9 cellular contexts compared by ENCODE assay signal in the genomic region with DNA sequence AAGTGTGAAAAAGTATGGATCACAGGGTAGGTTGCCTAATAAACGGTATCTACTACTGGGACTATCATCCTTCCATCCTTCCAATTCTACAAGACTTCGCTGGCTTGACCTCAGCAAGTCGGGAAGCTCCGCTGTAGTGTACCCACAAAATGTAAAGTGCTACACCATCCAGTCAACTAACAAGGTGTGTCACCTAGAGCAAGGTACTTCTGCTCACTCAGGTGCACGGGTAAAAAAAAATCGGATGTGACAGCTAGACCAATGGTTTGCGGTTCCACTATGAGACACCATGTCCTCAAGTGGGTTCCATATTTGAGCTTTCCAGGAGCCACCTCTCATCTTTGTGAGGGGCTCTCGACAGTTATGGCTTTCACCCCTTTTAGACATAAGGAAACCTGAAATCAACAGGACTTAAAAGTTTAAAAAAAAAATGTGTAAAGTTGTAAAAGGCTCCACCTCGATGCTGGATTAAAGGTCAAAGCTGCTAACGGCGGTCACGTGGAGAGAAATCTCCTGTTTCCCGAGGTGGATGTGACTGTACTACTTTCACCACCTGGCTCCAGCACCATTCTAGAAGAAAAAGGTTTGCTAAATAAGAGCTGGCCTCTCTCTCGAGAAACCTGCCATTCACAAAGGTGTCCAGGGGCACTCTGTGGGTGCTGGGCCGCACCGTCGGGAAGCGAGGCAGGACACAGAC. TPM values are rescaled to one million over a fixed set of nuclear protein-coding genes. Genes with fewer than 3 reads are reported as not detected.
A peak's percentile ranks its signal among the peaks of the same experiment; 100 is the strongest.
DNase-seq lines count a peak whose midpoint lies in the region; ATAC-seq, FAIRE-seq and TF ChIP-seq lines count a peak whose summit lies in the region.
"Had no signal": no experiment of that assay in that cellular context is flagged by ENCODE, and none has a peak within 500 bp of the region (broad histone marks: within the 10 kb centered on the region; RNA-seq: fewer than 3 reads in every experiment).

No MANE protein-coding gene starts in this region.

- H3K23me2 ChIP-seq in H1 (ENCODE audit: low read depth, low read length), result peaks cover 6% of the 10 kb centered on the region

- H3K4me1 ChIP-seq in OCI-LY7 (ENCODE audit: insufficient read depth, low read length, poor library complexity, severe bottlenecking) (peaks cover 49% of the 10 kb centered on the region), H1 (replicated peaks in 1 of 4; ENCODE audit: control insufficient read depth in 3 of 4, insufficient read depth in 4 of 4, low read length in 3 of 4) (peaks cover 0 to 6% (median 1%) of the 10 kb centered on the region in 4 experiments; a peak in 3 of 7 replicates), osteoblast (ENCODE audit: insufficient read depth, low read length) (peaks cover 47% of the 10 kb centered on the region)

- FAIRE-seq in H1 (lab: Jason Lieb, UNC), result no peak

- no peak overlapping the region for H3K56ac ChIP-seq in H1 (replicated peaks; ENCODE audit: insufficient read length, low read depth, low read length)

- H3K9me3 ChIP-seq in OCI-LY7 (ENCODE audit: low read length) (no peaks in the 10 kb centered on the region), H1 (ENCODE audit: insufficient read depth in 2 of 2, low read depth in 1 of 2, low read length in 1 of 2) (no peaks in the 10 kb centered on the region), osteoblast (ENCODE audit: low read depth, low read length) (no peaks in the 10 kb centered on the region)

- H3K36me3 ChIP-seq in OCI-LY7 (ENCODE audit: insufficient read depth, low read length) (peaks cover 87% of the 10 kb centered on the region), H1 (ENCODE audit: control insufficient read depth in 2 of 4, insufficient read depth in 4 of 4, low read length in 3 of 4) (peaks cover 2 to 58% (median 19%) of the 10 kb centered on the region in 4 experiments; a peak in 5 of 8 replicates), osteoblast (ENCODE audit: insufficient read depth, low read length) (peaks cover 37% of the 10 kb centered on the region)

- no peak overlapping the region; the same call in 1 of the 2 replicates for H2BK5ac ChIP-seq in H1 (ENCODE audit: low read depth, low read length)

- TF ChIP-seq EP300 in H1 (IDR thresholded peaks at IDR 0.05; ENCODE audit: borderline replicate concordance in 1 of 2, low read depth in 2 of 2, low read length in 2 of 2), result no peak

- ATAC-seq in HG02588 (IDR thresholded peaks at IDR 0.05; ENCODE audit: unreplicated experiment), result no peak

- intact Hi-C loops in OCI-LY7 (cut with micrococcal nuclease; ENCODE audit: unreplicated experiment), result loop anchor here (1.0 to 5.0 kb wide), 3 partner anchors 24 to 139 kb away; a partner anchor contains a TSS

- TF ChIP-seq RAD21 in H1 (IDR thresholded peaks at IDR 0.05 in 1 of 2, conservative IDR thresholded peaks at IDR 0.05 in 1 of 2; ENCODE audit: low read depth in 2 of 2, low read length in 2 of 2), result no peak

- TF ChIP-seq CTCF in OCI-LY7 (conservative IDR thresholded peaks at IDR 0.05; ENCODE audit: low read length) (no peak), H1 (IDR thresholded peaks at IDR 0.05; ENCODE audit: control extremely low read depth in 1 of 3, insufficient read depth in 1 of 3, low read depth in 1 of 3, low read length in 3 of 3) (no peak), osteoblast (IDR thresholded peaks at IDR 0.05; ENCODE audit: extremely low read depth, low read depth, low read length) (no peak)

- no peak overlapping the region for H2BK15ac ChIP-seq in H1 (ENCODE audit: low read length)

- TF ChIP-seq POLR2A in H1 (IDR thresholded peaks at IDR 0.05; ENCODE audit: control extremely low read depth in 1 of 2, low read depth in 2 of 2, low read length in 2 of 2), result no peak

- H2AFZ ChIP-seq in OCI-LY7 (ENCODE audit: low read length) (no peak overlapping the region), H1 (ENCODE audit: low read length) (no peak overlapping the region), osteoblast (ENCODE audit: low read length) (peak overlapping the region; percentile 80)

- peaks cover 2% of the 10 kb centered on the region for H3K79me1 ChIP-seq in H1 (ENCODE audit: low read depth, low read length)

- no peak overlapping the region for H2BK120ac ChIP-seq in H1 (replicated peaks; ENCODE audit: low read depth, low read length)

- H3K14ac ChIP-seq in H1 (ENCODE audit: insufficient read length), result no peak overlapping the region

- H3K4me3 ChIP-seq in OCI-LY7 (ENCODE audit: low read depth, low read length, poor library complexity, severe bottlenecking) (peak overlapping the region; percentile 76), H1 (ENCODE audit: extremely low read depth in 1 of 4, insufficient read depth in 2 of 4, low read depth in 3 of 4, low read length in 4 of 4) (peak overlapping the region; percentile 84 to 93 (median 89)), osteoblast (ENCODE audit: insufficient read depth, low read length) (peak overlapping the region; percentile 88)

- no peak overlapping the region for H3K23ac ChIP-seq in H1 (ENCODE audit: insufficient read length)

- BruUV-seq in OCI-LY7 (replicated peaks; lab: Mats Ljungman, UMichigan), result no TSS peak

- H2BK12ac ChIP-seq in H1 (ENCODE audit: low read depth, low read length), result no peak overlapping the region; the same call in 1 of the 2 replicates

- H3K9me2 ChIP-seq in OCI-LY7 (ENCODE audit: insufficient read depth, low read length), result no peaks in the 10 kb centered on the region

- no peak overlapping the region; the same call in 1 of the 2 replicates for H2AK5ac ChIP-seq in H1 (ENCODE audit: low read depth, low read length)

- no peak overlapping the region for H4K5ac ChIP-seq in H1 (ENCODE audit: insufficient read length, low read depth, low read length)

- H3K27ac ChIP-seq in OCI-LY7 (ENCODE audit: low read depth, low read length, poor library complexity, severe bottlenecking) (peak overlapping the region; percentile 57), H1 (ENCODE audit: low read depth, low read length) (peak overlapping the region; percentile 70), osteoblast (ENCODE audit: low read depth, low read length) (peak overlapping the region; percentile 78)

- 47% methylated on average over 18 of the region's 18 CpGs; no CpG with 5 or more reads in 1 of the 2 experiments for WGBS in H1 (ENCODE audit: extremely low coverage in 1 of 2, insufficient coverage in 1 of 2, insufficient read length in 1 of 2, insufficient replicate concordance in 2 of 2, low coverage in 1 of 2, low lambda C conversion rate in 2 of 2, missing lambda C conversion rate in 1 of 2), 2 experiments

- CTCF ChIA-PET in OCI-LY7 (lab: Charles Lee; ENCODE audit: unreplicated experiment) (interaction anchor here (0.9 kb wide), 1 partner anchor 23 kb away, joined by 3 read pairs; no protein-coding TSS in a partner anchor), H1 (lab: Charles Lee; ENCODE audit: partially characterized antibody) (interaction anchor here (0.6 to 2.2 kb wide), 10 partner anchors 16 to 461 kb away, joined by 3 to 8 read pairs (median 4); no protein-coding TSS in a partner anchor)

- H4K20me1 ChIP-seq in OCI-LY7 (ENCODE audit: insufficient read depth, low read length) (peaks cover 42% of the 10 kb centered on the region), H1 (replicated peaks in 1 of 2; ENCODE audit: control insufficient read depth in 1 of 2, insufficient read depth in 2 of 2, low read length in 2 of 2) (peaks cover 9 to 13% of the 10 kb centered on the region in 2 experiments), osteoblast (ENCODE audit: insufficient read depth, low read length) (peaks cover 23% of the 10 kb centered on the region)

- H3K4me2 ChIP-seq in OCI-LY7 (ENCODE audit: low read length) (peak overlapping the region; percentile 97), H1 (ENCODE audit: insufficient read depth in 1 of 2, low read depth in 2 of 2, low read length in 2 of 2) (peak overlapping the region; percentile 84 to 87), osteoblast (ENCODE audit: insufficient read depth, low read length) (peak overlapping the region; percentile 90)

- H2BK20ac ChIP-seq in H1 (ENCODE audit: low read length), result no peak overlapping the region

- DNase-seq in NCI-H146 (lab: John Stamatoyannopoulos, UW), result peak; percentile 54
- no peak for DNase-seq in NCI-H146 treated with DMSO at 0.1 percent for 48 hours (lab: John Stamatoyannopoulos, UW; ENCODE audit: unreplicated experiment)
- DNase-seq in OCI-LY7 (ENCODE audit: low spot score), result peak; percentile 48
- DNase-seq in H1 (ENCODE audit: low read depth in 1 of 2, low spot score in 2 of 2), result no peak
- no peak for DNase-seq in osteoblast (ENCODE audit: insufficient read length, low spot score, missing footprints)
- DNase-seq in HuH-7.5 (ENCODE audit: low spot score), result no peak
- DNase-seq in germinal center (ENCODE audit: low spot score), result no peak

- H3K4ac ChIP-seq in H1 (replicated peaks; ENCODE audit: insufficient read length, low read depth, low read length), result peak overlapping the region; percentile 65

- peak overlapping the region; percentile 99 for H4K8ac ChIP-seq in H1 (ENCODE audit: extremely low read depth, insufficient read depth, low read length)

- H3K79me2 ChIP-seq in OCI-LY7 (ENCODE audit: insufficient read depth, low read depth, low read length) (peaks cover 63% of the 10 kb centered on the region), H1 (ENCODE audit: control insufficient read depth in 1 of 2, insufficient read depth in 2 of 2, low read length in 2 of 2) (peaks cover 6 to 13% of the 10 kb centered on the region in 2 experiments; a peak in 3 of 4 replicates), osteoblast (ENCODE audit: insufficient read depth, low read length) (peaks cover 65% of the 10 kb centered on the region)

- H3K27me3 ChIP-seq in H1 (replicated peaks in 1 of 4; ENCODE audit: control insufficient read depth in 3 of 4, extremely low read depth in 1 of 4, insufficient read depth in 3 of 4, low read length in 3 of 4) (peaks cover 0 to 9% (median 4%) of the 10 kb centered on the region in 4 experiments; a peak in 3 of 7 replicates), osteoblast (ENCODE audit: insufficient read depth, low read length) (no peaks in the 10 kb centered on the region)

- H4K91ac ChIP-seq in H1 (replicated peaks; ENCODE audit: insufficient read length, low read length), result peak overlapping the region; percentile 51

- H3K18ac ChIP-seq in H1 (ENCODE audit: extremely low read depth, low read length), result no peak overlapping the region; the same call in 1 of the 2 replicates

- POLR2A ChIA-PET in OCI-LY7 (lab: Charles Lee), result interaction anchor here (0.9 to 4.3 kb wide), 12 partner anchors 9 to 140 kb away, joined by 3 to 32 read pairs (median 7); a partner anchor contains a TSS
- POLR2A ChIA-PET in H1 (lab: Charles Lee; ENCODE audit: partially characterized antibody), result interaction anchor here (0.6 to 3.1 kb wide), 18 partner anchors 9 to 278 kb away, joined by 3 to 28 read pairs (median 3); a partner anchor contains a TSS

- H3K9ac ChIP-seq in H1 (replicated peaks in 1 of 4; ENCODE audit: extremely low read depth in 1 of 4, low read depth in 3 of 4, low read length in 3 of 4), result peak overlapping the region; percentile 64 to 90 (median 88)

RNA-seq across cellular contexts. Expression of a gene that starts 0.7 kb away (rescaled TPM):
- total RNA-seq in OCI-LY7 (2014; rRNA removed; shearing (Covaris generic)), result 36.7 and 42.4 TPM in 2 replicates
- 65.4 and 67.2 TPM in 2 replicates for total RNA-seq in OCI-LY7 (2022)
- 45.5 and 47.8 TPM in 2 replicates for total RNA-seq in H1 (2021; fragmentation: NEBNext Ultra II Directional; extraction: Animal tissue kit (Norgen Biotek cat#: 25700))
- 12.1 and 15.7 TPM in 2 replicates for polyA plus RNA-seq in H1 (2011; rRNA removed)
- 23.4 TPM for polyA plus RNA-seq in H1 (2011; cell fraction: cytosol; rRNA removed)
- 9.1 TPM for polyA plus RNA-seq in H1 (2011; cell fraction: nucleus; rRNA removed)
- polyA plus RNA-seq in H1 (2012, experiment 1 of 2), result 44.3 to 62.7 TPM (median 56.7 TPM) in 4 replicates
- polyA plus RNA-seq in H1 (2012, experiment 2 of 2), result 7.3 TPM
- polyA plus RNA-seq in H1 (2013, experiment 1 of 2), result 55.2 TPM
- 53.9 TPM for polyA plus RNA-seq in H1 (2013, experiment 2 of 2)
- 3.9 and 4.2 TPM in 2 replicates for polyA minus RNA-seq in H1 (2011; rRNA and poly(A)+ RNA removed)
- 12.0 TPM for polyA minus RNA-seq in H1 (2011; cell fraction: cytosol; rRNA and poly(A)+ RNA removed)
- polyA minus RNA-seq in H1 (2011; cell fraction: nucleus; rRNA and poly(A)+ RNA removed), result 14.7 TPM
- total RNA-seq in osteoblast, result 19.5 and 23.0 TPM in 2 replicates

RNA-seq across cellular contexts. Expression of a gene that starts 11.1 kb away (rescaled TPM):
- total RNA-seq in OCI-LY7 (2014; rRNA removed; shearing (Covaris generic)), result 77.2 and 99.4 TPM in 2 replicates
- total RNA-seq in OCI-LY7 (2022), result 119 and 122 TPM in 2 replicates
- total RNA-seq in H1 (2021; fragmentation: NEBNext Ultra II Directional; extraction: Animal tissue kit (Norgen Biotek cat#: 25700)), result 43.2 and 50.5 TPM in 2 replicates
- polyA plus RNA-seq in H1 (2011; rRNA removed), result 4.6 and 8.1 TPM in 2 replicates
- 11.6 TPM for polyA plus RNA-seq in H1 (2011; cell fraction: cytosol; rRNA removed)
- polyA plus RNA-seq in H1 (2011; cell fraction: nucleus; rRNA removed), result 30.8 TPM
- 12.4 to 17.0 TPM (median 14.1 TPM) in 4 replicates for polyA plus RNA-seq in H1 (2012, experiment 1 of 2)
- polyA plus RNA-seq in H1 (2012, experiment 2 of 2), result 1.3 TPM
- polyA plus RNA-seq in H1 (2013, experiment 1 of 2), result 15.5 TPM
- polyA plus RNA-seq in H1 (2013, experiment 2 of 2), result 14.8 TPM
- 28.0 and 28.8 TPM in 2 replicates for polyA minus RNA-seq in H1 (2011; rRNA and poly(A)+ RNA removed)
- polyA minus RNA-seq in H1 (2011; cell fraction: cytosol; rRNA and poly(A)+ RNA removed), result 21.1 TPM
- 16.9 TPM for polyA minus RNA-seq in H1 (2011; cell fraction: nucleus; rRNA and poly(A)+ RNA removed)
- 68.4 and 72.2 TPM in 2 replicates for total RNA-seq in osteoblast

RNA-seq across cellular contexts. Expression of a gene that starts 12.2 kb away (rescaled TPM):
- total RNA-seq in OCI-LY7 (2014; rRNA removed; shearing (Covaris generic)), result not detected in 2 replicates
- total RNA-seq in OCI-LY7 (2022) (0.11 and 0.13 TPM in 2 replicates), osteoblast (not detected in 2 replicates)
- total RNA-seq in H1 (2021; fragmentation: NEBNext Ultra II Directional; extraction: Animal tissue kit (Norgen Biotek cat#: 25700)), result not detected in 2 replicates
- polyA plus RNA-seq in H1 (2011; rRNA removed), result not detected in 2 replicates
- 0.04 TPM for polyA plus RNA-seq in H1 (2011; cell fraction: cytosol; rRNA removed)
- 0.04 TPM for polyA plus RNA-seq in H1 (2011; cell fraction: nucleus; rRNA removed)
- 0.12 to 0.29 TPM (median 0.20 TPM) in 4 replicates for polyA plus RNA-seq in H1 (2012, experiment 1 of 2)
- not detected for polyA plus RNA-seq in H1 (2012, experiment 2 of 2)
- not detected for polyA plus RNA-seq in H1 (2013, experiment 1 of 2)
- polyA plus RNA-seq in H1 (2013, experiment 2 of 2), result not detected
- not detected in 2 replicates for polyA minus RNA-seq in H1 (2011; rRNA and poly(A)+ RNA removed)
- polyA minus RNA-seq in H1 (2011; cell fraction: cytosol; rRNA and poly(A)+ RNA removed), result not detected
- polyA minus RNA-seq in H1 (2011; cell fraction: nucleus; rRNA and poly(A)+ RNA removed), result not detected
- total RNA-seq: Daoy had no signal

RNA-seq across cellular contexts. Expression of a gene that starts 24.4 kb away (rescaled TPM):
- 47.2 and 50.5 TPM in 2 replicates for total RNA-seq in OCI-LY7 (2014; rRNA removed; shearing (Covaris generic))
- total RNA-seq in OCI-LY7 (2022), result 81.5 and 114 TPM in 2 replicates
- 32.3 and 32.8 TPM in 2 replicates for total RNA-seq in H1 (2021; fragmentation: NEBNext Ultra II Directional; extraction: Animal tissue kit (Norgen Biotek cat#: 25700))
- 34.0 and 37.3 TPM in 2 replicates for polyA plus RNA-seq in H1 (2011; rRNA removed)
- 40.6 TPM for polyA plus RNA-seq in H1 (2011; cell fraction: cytosol; rRNA removed)
- 20.6 TPM for polyA plus RNA-seq in H1 (2011; cell fraction: nucleus; rRNA removed)
- 28.5 to 44.8 TPM (median 40.1 TPM) in 4 replicates for polyA plus RNA-seq in H1 (2012, experiment 1 of 2)
- 14.9 TPM for polyA plus RNA-seq in H1 (2012, experiment 2 of 2)
- polyA plus RNA-seq in H1 (2013, experiment 1 of 2), result 22.7 TPM
- polyA plus RNA-seq in H1 (2013, experiment 2 of 2), result 28.3 TPM
- polyA minus RNA-seq in H1 (2011; rRNA and poly(A)+ RNA removed), result 18.3 and 24.6 TPM in 2 replicates
- 11.0 TPM for polyA minus RNA-seq in H1 (2011; cell fraction: cytosol; rRNA and poly(A)+ RNA removed)
- polyA minus RNA-seq in H1 (2011; cell fraction: nucleus; rRNA and poly(A)+ RNA removed), result 18.3 TPM
- 223 and 264 TPM in 2 replicates for total RNA-seq in osteoblast

RNA-seq across cellular contexts. Expression of a gene that starts 50.4 kb away (rescaled TPM):
- 83.4 and 90.7 TPM in 2 replicates for total RNA-seq in OCI-LY7 (2014; rRNA removed; shearing (Covaris generic))
- total RNA-seq in OCI-LY7 (2022) (143 and 155 TPM in 2 replicates), osteoblast (41.3 and 46.7 TPM in 2 replicates)
- 56.3 and 59.6 TPM in 2 replicates for total RNA-seq in H1 (2021; fragmentation: NEBNext Ultra II Directional; extraction: Animal tissue kit (Norgen Biotek cat#: 25700))
- 35.5 and 35.8 TPM in 2 replicates for polyA plus RNA-seq in H1 (2011; rRNA removed)
- polyA plus RNA-seq in H1 (2011; cell fraction: cytosol; rRNA removed), result 60.1 TPM
- 127 TPM for polyA plus RNA-seq in H1 (2011; cell fraction: nucleus; rRNA removed)
- polyA plus RNA-seq in H1 (2012, experiment 1 of 2), result 49.6 to 60.5 TPM (median 53.9 TPM) in 4 replicates
- polyA plus RNA-seq in H1 (2012, experiment 2 of 2), result 33.3 TPM
- 38.1 TPM for polyA plus RNA-seq in H1 (2013, experiment 1 of 2)
- 35.7 TPM for polyA plus RNA-seq in H1 (2013, experiment 2 of 2)
- polyA minus RNA-seq in H1 (2011; rRNA and poly(A)+ RNA removed), result 71.8 and 76.0 TPM in 2 replicates
- 27.4 TPM for polyA minus RNA-seq in H1 (2011; cell fraction: cytosol; rRNA and poly(A)+ RNA removed)
- polyA minus RNA-seq in H1 (2011; cell fraction: nucleus; rRNA and poly(A)+ RNA removed), result 45.8 TPM

Comparison
In these comparisons a context has a peak if more than half of its experiments do, and no peak if none do; other contexts are left out.
1. DNase-seq: peak in NCI-H146 (single experiment) and OCI-LY7 (single experiment); none in NCI-H146 treated with DMSO at 0.1 percent for 48 hours (single experiment), H1 (0 of 2), osteoblast (single experiment), HuH-7.5 (single experiment) and germinal center (single experiment).
2. Peak in every context shown above with its lines, with median percentiles within 50 percentile points of each other: H3K27ac ChIP-seq, H3K4me2 ChIP-seq and H3K4me3 ChIP-seq.